Comparison of ENCODE assay signal across 39 cellular contexts in genomic region chr16:16197966-16198365, GRCh38. TPM values are rescaled to one million over a fixed set of nuclear protein-coding genes. Genes with fewer than 3 reads are reported as not detected.
"Had no signal": no experiment of that assay in that cellular context is flagged by ENCODE, and none has a peak within 500 bp of the region (broad histone marks: within the 10 kb centered on the region; RNA-seq: fewer than 3 reads in every experiment).

No MANE protein-coding gene starts in this region.

- H3K4me3 Mint-ChIP-seq: activated B cell treated with CpG ODN at 0.5 μM for 24 hours; activated CD4-positive, alpha-beta memory T cell treated with anti-CD3 and anti-CD28 coated beads for 36 hours; activated CD4-positive, alpha-beta T cell treated with anti-CD3 and anti-CD28 coated beads, Interleukin-2, amount 10 ng/mL, durations not matched to agents 24 days and 14 days; activated CD8-positive, alpha-beta T cell treated with anti-CD3 and anti-CD28 coated beads for 36 hours; activated naive CD4-positive, alpha-beta T cell treated with anti-CD3 and anti-CD28 coated beads, Interleukin-2, amount 10 ng/mL, durations not matched to agents 7 days and 5 days; activated naive CD4-positive, alpha-beta T cell treated with anti-CD3 and anti-CD28 coated beads, Interleukin-2, amount 50 U/mL, for 24 hours; activated naive CD8-positive, alpha-beta T cell; activated naive CD8-positive, alpha-beta T cell treated with anti-CD3 and anti-CD28 coated beads, Interleukin-2, amount 10 ng/mL, durations not matched to agents 7 days and 5 days; activated naive CD8-positive, alpha-beta T cell treated with anti-CD3 and anti-CD28 coated beads, Interleukin-2, amount 50 U/mL, for 24 hours; activated T-cell treated with anti-CD3 and anti-CD28 coated beads, Interleukin-2, amount 50 U/mL, for 4 hours; activated T-cell treated with anti-CD3 and anti-CD28 coated beads, Interleukin-2, amount 50 U/mL, for 72 hours; activated T-helper 1 cell treated with anti-CD3 and anti-CD28 coated beads, Interleukin-12 subunit alpha, Interleukin-12 subunit beta, Interleukin-2, Interleukin-4 antibody, amounts not matched to agents 30 ng/mL and 10 ng/mL and 1 ng/mL, durations not matched to agents 14 hours and 24 hours and 36 hours; activated T-helper 17 cell treated with anti-CD3 and anti-CD28 coated beads, Interleukin-2, amount 50 U/mL, for 72 hours; brain; central memory CD8-positive, alpha-beta T cell; T-helper 1 cell treated with Interleukin-12 subunit alpha and Interleukin-12 subunit beta and Interleukin-4 antibody, amounts not matched to agents 30 μg/mL and 1 μg/mL, for 36 hours; T-helper 2 cell treated with Interferon-gamma antibody and Interleukin-4, amounts not matched to agents 5 μg/mL and 100 μg/mL, for 36 hours had no signal

- H3K27me3 Mint-ChIP-seq: activated B cell treated with CpG ODN at 0.5 μM for 24 hours; activated CD4-positive, alpha-beta memory T cell treated with anti-CD3 and anti-CD28 coated beads for 36 hours; activated naive CD4-positive, alpha-beta T cell treated with anti-CD3 and anti-CD28 coated beads, Interleukin-2, amount 50 U/mL, for 24 hours; activated naive CD8-positive, alpha-beta T cell had no signal

- H3K36me3 Mint-ChIP-seq: activated CD4-positive, alpha-beta memory T cell treated with anti-CD3 and anti-CD28 coated beads for 36 hours; activated naive CD4-positive, alpha-beta T cell treated with anti-CD3 and anti-CD28 coated beads, Interleukin-2, amount 10 ng/mL, durations not matched to agents 7 days and 5 days; activated naive CD4-positive, alpha-beta T cell treated with anti-CD3 and anti-CD28 coated beads, Interleukin-2, amount 50 U/mL, for 24 hours; activated naive CD8-positive, alpha-beta T cell; activated naive CD8-positive, alpha-beta T cell treated with anti-CD3 and anti-CD28 coated beads, Interleukin-2, amount 10 ng/mL, durations not matched to agents 7 days and 5 days; brain had no signal

- H3K9me3 ChIP-seq: ascending aorta had no signal

- H3K4me3 ChIP-seq: ascending aorta, cardiac muscle cell had no signal

- FAIRE-seq: bronchial epithelial cell, TTC549 had no signal

- H3K4me1 Mint-ChIP-seq: activated naive CD8-positive, alpha-beta T cell treated with anti-CD3 and anti-CD28 coated beads, Interleukin-2, amount 50 U/mL, for 24 hours; activated T-helper 17 cell treated with anti-CD3 and anti-CD28 coated beads, Interleukin-2, amount 50 U/mL, for 72 hours; brain; central memory CD8-positive, alpha-beta T cell had no signal

- H3K27me3 ChIP-seq: ascending aorta, cardiac muscle cell had no signal

- H3K27ac Mint-ChIP-seq: activated B cell treated with CpG ODN at 0.5 μM for 24 hours; activated CD4-positive, alpha-beta memory T cell treated with anti-CD3 and anti-CD28 coated beads for 36 hours; activated CD8-positive, alpha-beta T cell treated with anti-CD3 and anti-CD28 coated beads for 36 hours; activated naive CD4-positive, alpha-beta T cell treated with anti-CD3 and anti-CD28 coated beads, Interleukin-2, amount 10 ng/mL, durations not matched to agents 7 days and 5 days; activated naive CD4-positive, alpha-beta T cell treated with anti-CD3 and anti-CD28 coated beads, Interleukin-2, amount 50 U/mL, for 24 hours; activated naive CD8-positive, alpha-beta T cell; activated naive CD8-positive, alpha-beta T cell treated with anti-CD3 and anti-CD28 coated beads, Interleukin-2, amount 10 ng/mL, durations not matched to agents 7 days and 5 days; activated naive CD8-positive, alpha-beta T cell treated with anti-CD3 and anti-CD28 coated beads, Interleukin-2, amount 50 U/mL, for 24 hours; activated T-helper 1 cell treated with anti-CD3 and anti-CD28 coated beads, Interleukin-12 subunit alpha, Interleukin-12 subunit beta, Interleukin-2, Interleukin-4 antibody, amounts not matched to agents 30 ng/mL and 10 ng/mL and 1 ng/mL, durations not matched to agents 14 hours and 24 hours and 36 hours; brain; T-helper 1 cell treated with Interleukin-12 subunit alpha and Interleukin-12 subunit beta and Interleukin-4 antibody, amounts not matched to agents 30 μg/mL and 1 μg/mL, for 36 hours; T-helper 2 cell treated with Interferon-gamma antibody and Interleukin-4, amounts not matched to agents 5 μg/mL and 100 μg/mL, for 36 hours had no signal

- H3K36me3 ChIP-seq: ascending aorta, cardiac muscle cell had no signal

- H3K4me1 ChIP-seq: ascending aorta had no signal

- H3K9me3 Mint-ChIP-seq: activated B cell treated with CpG ODN at 0.5 μM for 24 hours; activated CD4-positive, alpha-beta memory T cell treated with anti-CD3 and anti-CD28 coated beads for 36 hours; activated CD4-positive, alpha-beta T cell treated with anti-CD3 and anti-CD28 coated beads, Interleukin-2, amount 10 ng/mL, durations not matched to agents 24 days and 14 days; activated CD8-positive, alpha-beta T cell treated with anti-CD3 and anti-CD28 coated beads for 36 hours; activated naive CD4-positive, alpha-beta T cell treated with anti-CD3 and anti-CD28 coated beads, Interleukin-2, amount 10 ng/mL, durations not matched to agents 7 days and 5 days; activated naive CD4-positive, alpha-beta T cell treated with anti-CD3 and anti-CD28 coated beads, Interleukin-2, amount 50 U/mL, for 24 hours; activated naive CD8-positive, alpha-beta T cell treated with anti-CD3 and anti-CD28 coated beads, Interleukin-2, amount 10 ng/mL, durations not matched to agents 7 days and 5 days; activated naive CD8-positive, alpha-beta T cell treated with anti-CD3 and anti-CD28 coated beads, Interleukin-2, amount 50 U/mL, for 24 hours; activated T-cell treated with anti-CD3 and anti-CD28 coated beads, Interleukin-2, amount 50 U/mL, for 4 hours; activated T-cell treated with anti-CD3 and anti-CD28 coated beads, Interleukin-2, amount 50 U/mL, for 72 hours; activated T-helper 1 cell treated with anti-CD3 and anti-CD28 coated beads, Interleukin-12 subunit alpha, Interleukin-12 subunit beta, Interleukin-2, Interleukin-4 antibody, amounts not matched to agents 30 ng/mL and 10 ng/mL and 1 ng/mL, durations not matched to agents 14 hours and 24 hours and 36 hours; activated T-helper 17 cell treated with anti-CD3 and anti-CD28 coated beads, Interleukin-2, amount 50 U/mL, for 72 hours; brain; central memory CD8-positive, alpha-beta T cell; T-helper 1 cell treated with Interleukin-12 subunit alpha and Interleukin-12 subunit beta and Interleukin-4 antibody, amounts not matched to agents 30 μg/mL and 1 μg/mL, for 36 hours; T-helper 2 cell treated with Interferon-gamma antibody and Interleukin-4, amounts not matched to agents 5 μg/mL and 100 μg/mL, for 36 hours had no signal

- DNase-seq: activated B cell treated with CpG ODN at 0.5 μM for 24 hours; activated CD4-positive, alpha-beta memory T cell treated with anti-CD3 and anti-CD28 coated beads for 36 hours; activated CD4-positive, alpha-beta T cell treated with anti-CD3 and anti-CD28 coated beads for 4 hours; activated CD4-positive, alpha-beta T cell treated with anti-CD3 and anti-CD28 coated beads, Interleukin-2, amount 10 ng/mL, durations not matched to agents 24 days and 14 days; activated CD4-positive, alpha-beta T cell treated with anti-CD3 and anti-CD28 coated beads, Interleukin-2, amount 50 U/mL, for 1 hour; activated CD4-positive, alpha-beta T cell treated with anti-CD3 and anti-CD28 coated beads, Interleukin-2, amount 50 U/mL, for 4 hours; activated CD4-positive, CD25-positive, alpha-beta regulatory T cell treated with anti-CD3 and anti-CD28 coated beads, Interleukin-2, amount 50 U/mL, for 72 hours; activated CD8-positive, alpha-beta memory T cell treated with anti-CD3 and anti-CD28 coated beads, Interleukin-2, amount 50 U/mL, for 4 hours; activated CD8-positive, alpha-beta T cell treated with anti-CD3 and anti-CD28 coated beads for 36 hours; activated effector memory CD4-positive, alpha-beta T cell treated with anti-CD3 and anti-CD28 coated beads, Interleukin-2, amount 50 U/mL, for 16 hours; activated naive CD4-positive, alpha-beta T cell treated with anti-CD3 and anti-CD28 coated beads, Interleukin-2, amount 10 ng/mL, durations not matched to agents 7 days and 5 days; activated naive CD4-positive, alpha-beta T cell treated with Interleukin-2 at 50 U/mL for 16 hours; activated naive CD8-positive, alpha-beta T cell treated with anti-CD3 and anti-CD28 coated beads, Interleukin-2, amount 10 ng/mL, durations not matched to agents 7 days and 5 days; activated naive CD8-positive, alpha-beta T cell treated with anti-CD3 and anti-CD28 coated beads, Interleukin-2, amount 50 U/mL, for 24 hours; activated T-cell treated with anti-CD3 and anti-CD28 coated beads for 4 hours; activated T-cell treated with anti-CD3 and anti-CD28 coated beads, Interleukin-2, amount 50 U/mL, for 1 hour; activated T-cell treated with anti-CD3 and anti-CD28 coated beads, Interleukin-2, amount 50 U/mL, for 4 hours; activated T-cell treated with anti-CD3 and anti-CD28 coated beads, Interleukin-2, amount 50 U/mL, for 72 hours; amygdala; anterior cingulate cortex; caudate nucleus; cerebellar nuclear complex; T-helper 1 cell; T-helper 2 cell; T-helper 9 cell had no signal

- H3K27ac ChIP-seq: ascending aorta, cardiac muscle cell, VCaP had no signal

RNA-seq across cellular contexts. Expression of gene ABCC6, which starts 25.3 kb away (rescaled TPM):
- total RNA-seq: activated B cell treated with CpG ODN at 0.5 μM for 24 hours; activated CD4-positive, alpha-beta memory T cell treated with anti-CD3 and anti-CD28 coated beads for 36 hours; activated CD4-positive, alpha-beta T cell treated with anti-CD3 and anti-CD28 coated beads, Interleukin-2, amount 10 ng/mL, durations not matched to agents 24 days and 14 days; activated CD8-positive, alpha-beta memory T cell treated with anti-CD3 and anti-CD28 coated beads for 36 hours; activated CD8-positive, alpha-beta T cell treated with anti-CD3 and anti-CD28 coated beads for 36 hours; activated naive CD8-positive, alpha-beta T cell treated with anti-CD3 and anti-CD28 coated beads, Interleukin-2, amount 10 ng/mL, durations not matched to agents 7 days and 5 days; activated T-cell treated with anti-CD3 and anti-CD28 coated beads, Interleukin-2, amount 50 U/mL, for 4 hours; activated T-cell treated with anti-CD3 and anti-CD28 coated beads, Interleukin-2, amount 50 U/mL, for 72 hours; activated T-helper 1 cell treated with anti-CD3 and anti-CD28 coated beads, Interleukin-12 subunit alpha, Interleukin-12 subunit beta, Interleukin-2, Interleukin-4 antibody, amounts not matched to agents 30 ng/mL and 10 ng/mL and 1 ng/mL, durations not matched to agents 14 hours and 24 hours and 36 hours; bronchial epithelial cell had no signal
